Comparison of ENCODE assay signal across 18 cellular contexts in genomic region chr20:21104921-21105320, GRCh38. TPM values are rescaled to one million over a fixed set of nuclear protein-coding genes. Genes with fewer than 3 reads are reported as not detected.
"Had no signal": no experiment of that assay in that cellular context is flagged by ENCODE, and none has a peak within 500 bp of the region (broad histone marks: within the 10 kb centered on the region; RNA-seq: fewer than 3 reads in every experiment).

No MANE protein-coding gene starts in this region.

- H3K9me3 ChIP-seq: pancreas, thoracic aorta had no signal

- H3K36me3 ChIP-seq: pancreas, thoracic aorta had no signal

- H3K9me3 Mint-ChIP-seq: activated naive CD4-positive, alpha-beta T cell treated with anti-CD3 and anti-CD28 coated beads for 36 hours; activated T-helper 17 cell treated with anti-CD3 and anti-CD28 coated beads, Interleukin-2, amount 50 U/mL, for 72 hours; nephron progenitor cell; stimulated activated naive CD8-positive, alpha-beta T cell treated with anti-CD3 and anti-CD28 coated beads, Interleukin-15, amount 100 ng/mL, for 72 hours had no signal

- ATAC-seq: activated CD8-positive, alpha-beta T cell treated with anti-CD3 and anti-CD28 coated beads, Interleukin-2, amount 10 ng/mL, durations not matched to agents 7 days and 5 days; activated T-helper 17 cell treated with anti-CD3 and anti-CD28 coated beads, Interleukin-2, amount 50 U/mL, for 72 hours; pancreas; stimulated activated naive CD8-positive, alpha-beta T cell treated with anti-CD3 and anti-CD28 coated beads, Interleukin-15, amount 100 ng/mL, for 72 hours had no signal

- H3K27ac ChIP-seq: pancreas, thoracic aorta had no signal

- DNase-seq: activated CD8-positive, alpha-beta T cell treated with anti-CD3 and anti-CD28 coated beads, Interleukin-2, amount 10 ng/mL, durations not matched to agents 7 days and 5 days; caudate nucleus; cortex of kidney; effector memory CD4-positive, alpha-beta T cell; hippocampal formation; stimulated activated CD4-positive, alpha-beta T cell treated with anti-CD3 and anti-CD28 coated beads, Interleukin-4, amount 100 ng/mL, for 1 hour; stimulated activated naive CD8-positive, alpha-beta T cell treated with anti-CD3 and anti-CD28 coated beads, Interleukin-15, amount 100 ng/mL, for 72 hours; T-helper 1 cell had no signal

- FAIRE-seq: pancreas, urothelium cell line had no signal

- H3K27ac Mint-ChIP-seq: activated CD8-positive, alpha-beta T cell treated with anti-CD3 and anti-CD28 coated beads, Interleukin-2, amount 10 ng/mL, durations not matched to agents 7 days and 5 days; activated naive CD4-positive, alpha-beta T cell treated with anti-CD3 and anti-CD28 coated beads for 36 hours; activated T-helper 17 cell treated with anti-CD3 and anti-CD28 coated beads, Interleukin-2, amount 50 U/mL, for 72 hours; nephron progenitor cell; stimulated activated naive CD8-positive, alpha-beta T cell treated with anti-CD3 and anti-CD28 coated beads, Interleukin-15, amount 100 ng/mL, for 72 hours had no signal

RNA-seq across cellular contexts. Expression of gene LINC00237, which starts 1.2 kb away (rescaled TPM):
- total RNA-seq: activated CD8-positive, alpha-beta T cell treated with anti-CD3 and anti-CD28 coated beads, Interleukin-2, amount 10 ng/mL, durations not matched to agents 7 days and 5 days; activated naive CD4-positive, alpha-beta T cell treated with anti-CD3 and anti-CD28 coated beads for 36 hours; activated T-helper 17 cell treated with anti-CD3 and anti-CD28 coated beads, Interleukin-2, amount 50 U/mL, for 72 hours; epithelial cell of proximal tubule; kidney epithelial cell; liver; pancreas; thoracic aorta had no signal
- polyA plus RNA-seq: adipose tissue, liver had no signal
